In genomic region chr6:6654599-6655575, GRCh38 we compare ENCODE assay signal across 9 cellular contexts.
DNase-seq lines count a peak whose midpoint lies in the region; ATAC-seq and TF ChIP-seq lines count a peak whose summit lies in the region.
"Had no signal": no experiment of that assay in that cellular context is flagged by ENCODE, and none has a peak within 500 bp of the region (broad histone marks: within the 10 kb centered on the region; RNA-seq: fewer than 3 reads in every experiment).

No MANE protein-coding gene starts in this region.

- peaks cover 76% of the 10 kb centered on the region for H3K4me1 Mint-ChIP-seq in activated CD4-positive, alpha-beta memory T cell treated with anti-CD3 and anti-CD28 coated beads for 36 hours (ENCODE audit: low read depth)

- no peaks in the 10 kb centered on the region for H3F3A ChIP-seq in GM23248 (ENCODE audit: insufficient read depth)

- H3K4me3 Mint-ChIP-seq in activated CD4-positive, alpha-beta memory T cell treated with anti-CD3 and anti-CD28 coated beads for 36 hours, result peak overlapping the region; percentile 47

- peaks cover 2% of the 10 kb centered on the region for H3K36me3 Mint-ChIP-seq in activated CD4-positive, alpha-beta memory T cell treated with anti-CD3 and anti-CD28 coated beads for 36 hours

- DNase-seq in GM23248, result peak; percentile 49
- peak; percentile 69 for DNase-seq in activated CD4-positive, alpha-beta memory T cell treated with anti-CD3 and anti-CD28 coated beads for 36 hours
- DNase-seq in stimulated activated CD4-positive, alpha-beta T cell treated with anti-CD3 and anti-CD28 coated beads, Interleukin-1b, Interleukin-23, amount 100 ng/mL, for 48 hours, result peak; percentile 61
- no peak for DNase-seq in tibial nerve (ENCODE audit: low spot score in 2 of 2)
- DNase-seq: cerebellar nuclear complex had no signal

- H3K27me3 ChIP-seq in GM23248 (replicated peaks; ENCODE audit: insufficient read depth), result no peaks in the 10 kb centered on the region
- peaks cover 5% of the 10 kb centered on the region for H3K27me3 ChIP-seq in gastroesophageal sphincter
- no peaks in the 10 kb centered on the region for H3K27me3 ChIP-seq in tibial nerve

- no peaks in the 10 kb centered on the region for H3K9me3 Mint-ChIP-seq in activated CD4-positive, alpha-beta memory T cell treated with anti-CD3 and anti-CD28 coated beads for 36 hours

- no peaks in the 10 kb centered on the region for H3K27me3 Mint-ChIP-seq in activated CD4-positive, alpha-beta memory T cell treated with anti-CD3 and anti-CD28 coated beads for 36 hours

- WGBS in GM23248 (ENCODE audit: low coverage in 1 of 2, low lambda C conversion rate in 2 of 2, missing lambda C conversion rate in 2 of 2), 2 experiments, result 50 to 54% methylated on average over 16 of the region's 16 CpGs
- WGBS in gastroesophageal sphincter (ENCODE audit: low coverage in 1 of 2), 2 donors, result 45 to 60% methylated on average over 11 of the region's 16 CpGs
- 67 to 68% methylated on average over 16 of the region's 16 CpGs for WGBS in tibial nerve, 2 donors

- H3K4me3 ChIP-seq in GM23248, result no peak overlapping the region
- no peak overlapping the region for H3K4me3 ChIP-seq in gastroesophageal sphincter
- H3K4me3 ChIP-seq in tibial nerve, result no peak overlapping the region

- H3K4me1 ChIP-seq in GM23248 (ENCODE audit: insufficient read depth) (no peaks in the 10 kb centered on the region), gastroesophageal sphincter (peaks cover 0 to 15% (median 0%) of the 10 kb centered on the region in 3 donors), tibial nerve (peaks cover 0 to 12% (median 2%) of the 10 kb centered on the region in 4 donors)

- H3K4me2 ChIP-seq in GM23248 (ENCODE audit: unreplicated experiment), result no peak overlapping the region

- no peak for TF ChIP-seq POLR2A in gastroesophageal sphincter (IDR thresholded peaks at IDR 0.05)
- no peak for TF ChIP-seq POLR2A in tibial nerve (IDR thresholded peaks at IDR 0.05)

- no peaks in the 10 kb centered on the region for H3K9me2 ChIP-seq in GM23248 (ENCODE audit: insufficient read depth)

- H3K27ac Mint-ChIP-seq in activated CD4-positive, alpha-beta memory T cell treated with anti-CD3 and anti-CD28 coated beads for 36 hours, result peak overlapping the region; percentile 89

- H3K79me2 ChIP-seq in GM23248 (ENCODE audit: insufficient read depth), result no peaks in the 10 kb centered on the region

- intact Hi-C loops in activated CD4-positive, alpha-beta memory T cell treated with anti-CD3 and anti-CD28 coated beads for 36 hours (cut with micrococcal nuclease), result loop anchor here (1.0 to 5.0 kb wide), 3 partner anchors 12 to 63 kb away; no protein-coding TSS in a partner anchor

- H4K20me1 ChIP-seq in GM23248 (ENCODE audit: insufficient read depth), result no peaks in the 10 kb centered on the region

- ATAC-seq in gastroesophageal sphincter (peak; percentile 72), GM21717 (IDR thresholded peaks at IDR 0.05; ENCODE audit: unreplicated experiment) (no peak), GM19463 (IDR thresholded peaks at IDR 0.05; ENCODE audit: unreplicated experiment) (no peak), HG03095 (IDR thresholded peaks at IDR 0.05; ENCODE audit: unreplicated experiment) (no peak)

- H3K9me3 ChIP-seq in GM23248 (ENCODE audit: low read depth) (no peaks in the 10 kb centered on the region), gastroesophageal sphincter (no peaks in the 10 kb centered on the region), tibial nerve (no peaks in the 10 kb centered on the region)

- CTCF ChIA-PET in activated CD4-positive, alpha-beta memory T cell treated with anti-CD3 and anti-CD28 coated beads for 36 hours (lab: Charles Lee), result no interaction called here

- in situ Hi-C loops in GM23248 (cut with MboI), result no loop called here

- H3K36me3 ChIP-seq in GM23248 (ENCODE audit: low read depth) (no peaks in the 10 kb centered on the region), gastroesophageal sphincter (no peaks in the 10 kb centered on the region), tibial nerve (no peaks in the 10 kb centered on the region)

- no peak for TF ChIP-seq CTCF in gastroesophageal sphincter (IDR thresholded peaks at IDR 0.05)
- no peak for TF ChIP-seq CTCF in tibial nerve (IDR thresholded peaks at IDR 0.05)

- H3K9ac ChIP-seq in GM23248, result no peak overlapping the region

- no peak overlapping the region for H3K27ac ChIP-seq in GM23248
- H3K27ac ChIP-seq in gastroesophageal sphincter, result peak overlapping the region in 2 of 4 donors; percentile 11 to 43
- no peak overlapping the region for H3K27ac ChIP-seq in tibial nerve

- H2AFZ ChIP-seq in GM23248, result peak overlapping the region; percentile 64

- no peak for TF ChIP-seq EP300 in gastroesophageal sphincter (IDR thresholded peaks at IDR 0.05)
- peak in 1 of 2 donors; percentile 54 for TF ChIP-seq EP300 in tibial nerve (IDR thresholded peaks at IDR 0.05)

- POLR2A ChIA-PET in activated CD4-positive, alpha-beta memory T cell treated with anti-CD3 and anti-CD28 coated beads for 36 hours (lab: Charles Lee), result no interaction called here

Comparison
In these comparisons a context has a peak if more than half of its experiments do, and no peak if none do; other contexts are left out.
1. DNase-seq: peak in GM23248 (single experiment), activated CD4-positive, alpha-beta memory T cell treated with anti-CD3 and anti-CD28 coated beads for 36 hours (single experiment) and stimulated activated CD4-positive, alpha-beta T cell treated with anti-CD3 and anti-CD28 coated beads, Interleukin-1b, Interleukin-23, amount 100 ng/mL, for 48 hours (single experiment); none in tibial nerve (0 of 2).